21 cellular contexts compared by ENCODE assay signal in genomic region chr2:241260911-241261310, GRCh38. TPM values are rescaled to one million over a fixed set of nuclear protein-coding genes. Genes with fewer than 3 reads are reported as not detected.
DNase-seq lines count a peak whose midpoint lies in the region; ATAC-seq, FAIRE-seq and TF ChIP-seq lines count a peak whose summit lies in the region.
"Had no signal": no experiment of that assay in that cellular context is flagged by ENCODE, and none has a peak within 500 bp of the region (broad histone marks: within the 10 kb centered on the region; RNA-seq: fewer than 3 reads in every experiment).

No MANE protein-coding gene starts in this region.

- no peaks in the 10 kb centered on the region for H3K4me1 Mint-ChIP-seq in activated T-cell treated with anti-CD3 and anti-CD28 coated beads, Interleukin-2, amount 50 U/mL, for 72 hours (ENCODE audit: low read depth)
- peaks cover 19% of the 10 kb centered on the region for H3K4me1 Mint-ChIP-seq in T-helper 17 cell
- H3K4me1 Mint-ChIP-seq in osteocyte (ENCODE audit: unreplicated experiment), result peaks cover 9% of the 10 kb centered on the region
- H3K4me1 Mint-ChIP-seq: B cell had no signal

- H3K36me3 Mint-ChIP-seq in activated T-cell treated with anti-CD3 and anti-CD28 coated beads, Interleukin-2, amount 50 U/mL, for 72 hours (ENCODE audit: insufficient read depth in 2 of 2), result peaks cover 15 to 31% of the 10 kb centered on the region in 2 donors
- H3K36me3 Mint-ChIP-seq in T-helper 17 cell (ENCODE audit: low read depth) (peaks cover 7% of the 10 kb centered on the region), osteocyte (ENCODE audit: unreplicated experiment) (peaks cover 51% of the 10 kb centered on the region)

- no peak for ATAC-seq in activated T-cell treated with anti-CD3 and anti-CD28 coated beads, Interleukin-2, amount 50 U/mL, for 72 hours (replicated peaks in 1 of 2)
- ATAC-seq in T-helper 17 cell, result no peak
- ATAC-seq: CD8-positive, alpha-beta T cell; GM23338 had no signal

- DNase-seq in activated T-cell treated with anti-CD3 and anti-CD28 coated beads, Interleukin-2, amount 50 U/mL, for 72 hours, result no peak
- DNase-seq in activated T-cell treated with anti-CD3 and anti-CD28 coated beads for 4 hours, result no peak
- no peak for DNase-seq in T-helper 17 cell
- DNase-seq in osteocyte (ENCODE audit: extremely low spot score, unreplicated experiment), result peak; percentile 63
- DNase-seq in inferior parietal cortex (ENCODE audit: extremely low spot score), result no peak
- no peak for DNase-seq in frontal cortex (ENCODE audit: low spot score in 2 of 2)
- DNase-seq in LoVo (ENCODE audit: low spot score), result no peak
- DNase-seq: Caco-2; CD4-positive, CD25-positive, alpha-beta regulatory T cell; CD8-positive, alpha-beta T cell; DMS 273 treated with DMSO at 0.1 percent for 48 hours; DMS79; EL; GDM1 had no signal

- no peaks in the 10 kb centered on the region for H3K9me3 Mint-ChIP-seq in activated T-cell treated with anti-CD3 and anti-CD28 coated beads, Interleukin-2, amount 50 U/mL, for 72 hours
- no peaks in the 10 kb centered on the region for H3K9me3 Mint-ChIP-seq in osteocyte (ENCODE audit: unreplicated experiment)
- H3K9me3 Mint-ChIP-seq: CD4-positive, CD25-positive, alpha-beta regulatory T cell; CD8-positive, alpha-beta T cell; GM23338 had no signal

- H3K27me3 Mint-ChIP-seq in activated T-cell treated with anti-CD3 and anti-CD28 coated beads, Interleukin-2, amount 50 U/mL, for 72 hours (ENCODE audit: low read depth), result no peaks in the 10 kb centered on the region
- no peaks in the 10 kb centered on the region for H3K27me3 Mint-ChIP-seq in T-helper 17 cell
- no peaks in the 10 kb centered on the region for H3K27me3 Mint-ChIP-seq in osteocyte (ENCODE audit: unreplicated experiment)
- H3K27me3 Mint-ChIP-seq: B cell; CD4-positive, CD25-positive, alpha-beta regulatory T cell had no signal

- peak overlapping the region; percentile 55 for H3K27ac Mint-ChIP-seq in activated T-cell treated with anti-CD3 and anti-CD28 coated beads, Interleukin-2, amount 50 U/mL, for 72 hours
- H3K27ac Mint-ChIP-seq in T-helper 17 cell (peak overlapping the region; percentile 47), osteocyte (ENCODE audit: unreplicated experiment) (peak overlapping the region; percentile 40)
- H3K27ac Mint-ChIP-seq: B cell, GM23338 had no signal

- TF ChIP-seq CTCF in osteocyte (IDR thresholded peaks at IDR 0.05), result no peak

- no peak overlapping the region for H3K4me3 Mint-ChIP-seq in activated T-cell treated with anti-CD3 and anti-CD28 coated beads, Interleukin-2, amount 50 U/mL, for 72 hours
- H3K4me3 Mint-ChIP-seq in T-helper 17 cell (no peak overlapping the region), osteocyte (ENCODE audit: unreplicated experiment) (no peak overlapping the region)
- H3K4me3 Mint-ChIP-seq: B cell; CD4-positive, CD25-positive, alpha-beta regulatory T cell; CD8-positive, alpha-beta T cell; GM23338 had no signal

- no peak for FAIRE-seq in frontal cortex (lab: Jason Lieb, UNC)
- FAIRE-seq: A204.1, D721Med, GM12878 had no signal

- no peaks in the 10 kb centered on the region for H3K9me3 ChIP-seq in T-helper 17 cell (ENCODE audit: control insufficient read depth, low read length, poor library complexity, severe bottlenecking)
- H3K9me3 ChIP-seq: BLaER1, Caco-2, HAP-1 had no signal

RNA-seq across cellular contexts. Expression of gene HDLBP, which starts 54.6 kb away (rescaled TPM):
- total RNA-seq in activated T-cell treated with anti-CD3 and anti-CD28 coated beads, Interleukin-2, amount 50 U/mL, for 72 hours, result 100 to 1,000 TPM; 272 to 283 TPM
- total RNA-seq in T-helper 17 cell (100 to 1,000 TPM; 136 to 175 TPM), osteocyte (839 and 856 TPM in 2 replicates), frontal cortex (159 TPM)

RNA-seq across cellular contexts. Expression of gene SEPTIN2, which starts 54.8 kb away (rescaled TPM):
- total RNA-seq in activated T-cell treated with anti-CD3 and anti-CD28 coated beads, Interleukin-2, amount 50 U/mL, for 72 hours, result 100 to 1,000 TPM; 269 to 272 TPM
- total RNA-seq in T-helper 17 cell (100 to 1,000 TPM; 190 to 216 TPM), osteocyte (547 and 557 TPM in 2 replicates), frontal cortex (207 TPM)
